In the genomic region with DNA sequence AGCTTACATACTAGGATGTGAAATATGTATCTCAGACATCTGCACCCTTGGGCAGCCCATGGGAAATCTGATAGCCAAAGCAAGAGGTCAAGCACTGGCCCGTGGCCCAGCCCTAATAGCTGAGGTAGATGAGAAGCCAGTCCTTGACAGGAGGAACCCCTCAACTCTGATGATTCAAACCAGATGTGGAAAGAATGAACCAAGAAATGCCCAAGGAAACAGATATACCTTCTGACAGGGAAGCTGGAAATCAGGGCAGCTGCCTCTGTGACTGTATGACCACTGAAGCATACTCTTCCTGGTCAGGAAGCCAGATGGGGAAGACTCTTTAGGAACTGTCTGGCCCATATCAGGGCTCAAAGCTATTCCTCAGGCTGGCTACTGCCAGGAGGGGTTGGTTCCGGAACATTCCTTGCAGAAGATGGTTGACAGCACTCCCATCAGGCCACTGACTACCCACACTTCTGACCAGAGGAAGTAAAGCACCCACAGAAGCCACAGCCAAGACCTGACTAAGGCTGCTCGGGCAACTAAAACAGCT, we compare ENCODE assay signal across 10 cellular contexts.
DNase-seq lines count a peak whose midpoint lies in the region; ATAC-seq and TF ChIP-seq lines count a peak whose summit lies in the region.
"Had no signal": no experiment of that assay in that cellular context is flagged by ENCODE, and none has a peak within 500 bp of the region (broad histone marks: within the 10 kb centered on the region; RNA-seq: fewer than 3 reads in every experiment).

No MANE protein-coding gene starts in this region.

- H3K27me3 Mint-ChIP-seq in T-helper 17 cell = no peaks in the 10 kb centered on the region
- H3K27me3 Mint-ChIP-seq: activated CD4-positive, alpha-beta T cell treated with anti-CD3 and anti-CD28 coated beads for 36 hours had no signal

- POLR2A ChIA-PET in HEK293T (lab: Yijun Ruan, JAX) = no interaction called here

- TF ChIP-seq CTCF in heart right ventricle (IDR thresholded peaks at IDR 0.05) = no peak

- H3K36me3 Mint-ChIP-seq in T-helper 17 cell (ENCODE audit: low read depth) = no peaks in the 10 kb centered on the region
- H3K36me3 Mint-ChIP-seq in stimulated activated effector memory CD8-positive, alpha-beta T cell treated with anti-CD3 and anti-CD28 coated beads, Interleukin-12 subunit alpha, Interleukin-12 subunit beta, amount 100 ng/mL, for 72 hours = peaks cover 27% of the 10 kb centered on the region

- WGBS in heart right ventricle, 2 donors = 79 to 85% methylated on average over 3 of the region's 3 CpGs

- peak overlapping the region in 4 of 10 donors; percentile 15 to 53 (median 30) for H3K27ac ChIP-seq in heart right ventricle

- H3K27me3 ChIP-seq in heart right ventricle = no peaks in the 10 kb centered on the region

- CTCF ChIA-PET in HEK293T (lab: Yijun Ruan, JAX) = no interaction called here

- DNase-seq in GM04504 (ENCODE audit: low read depth) (peak; percentile 95), T-helper 17 cell (no peak), heart right ventricle (no peak), NCI-H69 (lab: John Stamatoyannopoulos, UW) (no peak), middle frontal gyrus (ENCODE audit: extremely low spot score, low spot score) (no peak), HEK293T (ENCODE audit: extremely low spot score) (no peak)
- DNase-seq in stimulated activated effector memory CD8-positive, alpha-beta T cell treated with anti-CD3 and anti-CD28 coated beads, Interleukin-12 subunit alpha, Interleukin-12 subunit beta, amount 100 ng/mL, for 72 hours (ENCODE audit: low spot score in 2 of 2) = no peak
- no peak for DNase-seq in activated T-cell treated with anti-CD3 and anti-CD28 coated beads, Interleukin-2, amount 50 U/mL, for 1 hour
- DNase-seq: activated CD4-positive, alpha-beta T cell treated with anti-CD3 and anti-CD28 coated beads for 36 hours; NK-92 treated with Interleukin-12 subunit alpha and Interleukin-12 subunit beta, amount 100 ng/mL, for 24 hours had no signal

- H3K27ac Mint-ChIP-seq in T-helper 17 cell = peak overlapping the region; percentile 54
- peak overlapping the region; percentile 47 for H3K27ac Mint-ChIP-seq in stimulated activated effector memory CD8-positive, alpha-beta T cell treated with anti-CD3 and anti-CD28 coated beads, Interleukin-12 subunit alpha, Interleukin-12 subunit beta, amount 100 ng/mL, for 72 hours
- H3K27ac Mint-ChIP-seq: activated CD4-positive, alpha-beta T cell treated with anti-CD3 and anti-CD28 coated beads for 36 hours had no signal

- H3K9me3 ChIP-seq in T-helper 17 cell (ENCODE audit: control insufficient read depth, low read length, poor library complexity, severe bottlenecking) = no peaks in the 10 kb centered on the region
- no peaks in the 10 kb centered on the region for H3K9me3 ChIP-seq in heart right ventricle

- H3K4me1 ChIP-seq in heart right ventricle = peaks cover 0 to 30% (median 12%) of the 10 kb centered on the region in 9 donors

- peaks cover 0 to 86% (median 9%) of the 10 kb centered on the region in 9 donors for H3K36me3 ChIP-seq in heart right ventricle

- ATAC-seq in T-helper 17 cell = no peak
- peak in 6 of 8 donors; percentile 20 to 77 (median 43) for ATAC-seq in heart right ventricle
- no peak for ATAC-seq in stimulated activated effector memory CD8-positive, alpha-beta T cell treated with anti-CD3 and anti-CD28 coated beads, Interleukin-12 subunit alpha, Interleukin-12 subunit beta, amount 100 ng/mL, for 72 hours
- ATAC-seq: activated CD4-positive, alpha-beta T cell treated with anti-CD3 and anti-CD28 coated beads for 36 hours had no signal

- no peaks in the 10 kb centered on the region for H3K9me3 Mint-ChIP-seq in stimulated activated effector memory CD8-positive, alpha-beta T cell treated with anti-CD3 and anti-CD28 coated beads, Interleukin-12 subunit alpha, Interleukin-12 subunit beta, amount 100 ng/mL, for 72 hours

- H3K4me3 Mint-ChIP-seq in T-helper 17 cell = no peak overlapping the region
- no peak overlapping the region for H3K4me3 Mint-ChIP-seq in stimulated activated effector memory CD8-positive, alpha-beta T cell treated with anti-CD3 and anti-CD28 coated beads, Interleukin-12 subunit alpha, Interleukin-12 subunit beta, amount 100 ng/mL, for 72 hours
- H3K4me3 Mint-ChIP-seq: activated CD4-positive, alpha-beta T cell treated with anti-CD3 and anti-CD28 coated beads for 36 hours had no signal

- no peak overlapping the region for H3K4me3 ChIP-seq in heart right ventricle

- intact Hi-C loops in heart right ventricle (cut with DNase I) = no loop called here

- H3K4me1 Mint-ChIP-seq in T-helper 17 cell = peaks cover 2% of the 10 kb centered on the region
- no peaks in the 10 kb centered on the region for H3K4me1 Mint-ChIP-seq in stimulated activated effector memory CD8-positive, alpha-beta T cell treated with anti-CD3 and anti-CD28 coated beads, Interleukin-12 subunit alpha, Interleukin-12 subunit beta, amount 100 ng/mL, for 72 hours
- H3K4me1 Mint-ChIP-seq: activated CD4-positive, alpha-beta T cell treated with anti-CD3 and anti-CD28 coated beads for 36 hours had no signal

TF ChIP-seq in HEK293T, 16 proteins besides CTCF, POLR2A, EP300 and RAD21:
- TF ChIP-seq PKNOX1 (IDR thresholded peaks at IDR 0.05) = no peak
- TF ChIP-seq CTBP1 (IDR thresholded peaks at IDR 0.05; ENCODE audit: borderline replicate concordance) = no peak
- no peak for TF ChIP-seq FOXK2 (IDR thresholded peaks at IDR 0.05)
- no peak for TF ChIP-seq ZNF384 (IDR thresholded peaks at IDR 0.05)
- TF ChIP-seq L3MBTL2 (conservative IDR thresholded peaks at IDR 0.05) = no peak
- TF ChIP-seq TARDBP (IDR thresholded peaks at IDR 0.05) = no peak
- TF ChIP-seq ELF4 (IDR thresholded peaks at IDR 0.05) = no peak
- TF ChIP-seq BHLHE40 (IDR thresholded peaks at IDR 0.05; ENCODE audit: borderline replicate concordance) = no peak
- TF ChIP-seq LEF1 (IDR thresholded peaks at IDR 0.05; ENCODE audit: borderline replicate concordance) = no peak
- TF ChIP-seq FOXA1 (IDR thresholded peaks at IDR 0.05) = no peak
- TF ChIP-seq FOXM1 (IDR thresholded peaks at IDR 0.05; ENCODE audit: borderline replicate concordance) = no peak
- TF ChIP-seq NFRKB (IDR thresholded peaks at IDR 0.05) = no peak
- no peak for TF ChIP-seq HDGF (IDR thresholded peaks at IDR 0.05; ENCODE audit: borderline replicate concordance)
- no peak for TF ChIP-seq SUZ12 (IDR thresholded peaks at IDR 0.05)

Comparison
In these comparisons a context has a peak if more than half of its experiments do, and no peak if none do; other contexts are left out.
1. ATAC-seq: peak in heart right ventricle (6 of 8); none in T-helper 17 cell (single experiment) and stimulated activated effector memory CD8-positive, alpha-beta T cell treated with anti-CD3 and anti-CD28 coated beads, Interleukin-12 subunit alpha, Interleukin-12 subunit beta, amount 100 ng/mL, for 72 hours (single experiment).